ENCODE assay signal across 11 cellular contexts in genomic region chr1:229094476-229095311, GRCh38.
A peak's percentile ranks its signal among the peaks of the same experiment; 100 is the strongest.
DNase-seq lines count a peak whose midpoint lies in the region; ATAC-seq, FAIRE-seq and TF ChIP-seq lines count a peak whose summit lies in the region.
"Had no signal": no experiment of that assay in that cellular context is flagged by ENCODE, and none has a peak within 500 bp of the region (broad histone marks: within the 10 kb centered on the region; RNA-seq: fewer than 3 reads in every experiment).

No MANE protein-coding gene starts in this region.

- H3K23ac ChIP-seq in mesenchymal stem cell (ENCODE audit: low read length in 2 of 2), result no peak overlapping the region

- FAIRE-seq in small intestine (lab: Jason Lieb, UNC), result no peak

- H4K8ac ChIP-seq in mesenchymal stem cell (ENCODE audit: low read length), result no peak overlapping the region

- no peak overlapping the region for H2BK5ac ChIP-seq in mesenchymal stem cell (ENCODE audit: low read depth, low read length, poor library complexity, severe bottlenecking)

- H4K91ac ChIP-seq in mesenchymal stem cell (ENCODE audit: low read length), result peak overlapping the region; percentile 30

- no peak overlapping the region for H2BK15ac ChIP-seq in mesenchymal stem cell (ENCODE audit: low read depth, poor library complexity, severe bottlenecking)

- no peak for TF ChIP-seq POLR2A in body of pancreas (IDR thresholded peaks at IDR 0.05)

- no peak overlapping the region for H3K14ac ChIP-seq in mesenchymal stem cell (ENCODE audit: low read length in 2 of 2)

- DNase-seq in A673 (ENCODE audit: low spot score), result peak; percentile 72
- DNase-seq in HEK293T (ENCODE audit: extremely low spot score), result no peak
- DNase-seq in body of pancreas, result no peak
- peak; percentile 88 for DNase-seq in mesenchymal stem cell
- no peak for DNase-seq in cerebellum (ENCODE audit: low spot score)
- no peak for DNase-seq in small intestine
- no peak for DNase-seq in NCI-H82 (lab: John Stamatoyannopoulos, UW)
- DNase-seq: heart right ventricle, NCI-H2171, testis had no signal

- CTCF ChIA-PET in A673 (lab: Charles Lee), result no interaction called here
- CTCF ChIA-PET in HEK293T (lab: Yijun Ruan, JAX), result no interaction called here

- no peaks in the 10 kb centered on the region for H3K36me3 ChIP-seq in A673 (ENCODE audit: insufficient read depth, low read length, poor library complexity, severe bottlenecking)
- H3K36me3 ChIP-seq in body of pancreas (replicated peaks in 1 of 2; ENCODE audit: insufficient read depth in 1 of 2, low read depth in 2 of 2), result no peaks in the 10 kb centered on the region
- no peaks in the 10 kb centered on the region for H3K36me3 ChIP-seq in mesenchymal stem cell (ENCODE audit: control insufficient read depth in 1 of 2, insufficient read depth in 2 of 2, low read depth in 1 of 2, low read length in 2 of 2)
- no peaks in the 10 kb centered on the region for H3K36me3 ChIP-seq in small intestine (ENCODE audit: control insufficient read depth in 2 of 2, insufficient read depth in 2 of 2, low read length in 2 of 2)
- H3K36me3 ChIP-seq: heart right ventricle had no signal

- no peak for TF ChIP-seq CTCF in A673 (conservative IDR thresholded peaks at IDR 0.05; ENCODE audit: low read depth, low read length)
- TF ChIP-seq CTCF in body of pancreas (IDR thresholded peaks at IDR 0.05), result no peak

- H3K27me3 ChIP-seq in A673 (replicated peaks; ENCODE audit: insufficient read depth, low read depth, low read length, poor library complexity) (no peaks in the 10 kb centered on the region), body of pancreas (no peaks in the 10 kb centered on the region), mesenchymal stem cell (ENCODE audit: control insufficient read depth in 1 of 2, insufficient read depth in 1 of 2, low read length in 2 of 2) (peaks cover 34 to 55% of the 10 kb centered on the region in 2 experiments), small intestine (ENCODE audit: control insufficient read depth in 2 of 2, insufficient read depth in 2 of 2, low read length in 2 of 2) (no peaks in the 10 kb centered on the region)
- H3K27me3 ChIP-seq: testis had no signal

- H3K18ac ChIP-seq in mesenchymal stem cell (ENCODE audit: low read depth in 1 of 2, low read length in 2 of 2), result peak overlapping the region in 1 of 2 experiments; percentile 61

- H2BK120ac ChIP-seq in mesenchymal stem cell (ENCODE audit: low read depth, low read length), result no peak overlapping the region

- H3K9ac ChIP-seq in mesenchymal stem cell (ENCODE audit: low read length), result no peak overlapping the region

- H3K4me2 ChIP-seq in mesenchymal stem cell (ENCODE audit: low read length, poor library complexity, severe bottlenecking), result no peak overlapping the region

- H3K4me3 ChIP-seq in A673 (ENCODE audit: low read depth, low read length, poor library complexity, severe bottlenecking), result no peak overlapping the region
- H3K4me3 ChIP-seq in body of pancreas, result no peak overlapping the region
- H3K4me3 ChIP-seq in mesenchymal stem cell (ENCODE audit: insufficient read depth in 1 of 2, low read depth in 1 of 2, low read length in 2 of 2), result no peak overlapping the region
- H3K4me3 ChIP-seq in small intestine (ENCODE audit: low read depth in 1 of 2, low read length in 2 of 2), result no peak overlapping the region
- H3K4me3 ChIP-seq: heart right ventricle, testis had no signal

- no peaks in the 10 kb centered on the region for H3K79me1 ChIP-seq in mesenchymal stem cell (replicated peaks; ENCODE audit: low read length, poor library complexity, severe bottlenecking)

- H2BK12ac ChIP-seq in mesenchymal stem cell (ENCODE audit: low read length in 2 of 2), result peak overlapping the region in 1 of 2 experiments; percentile 89

- 91 to 92% methylated on average over 11 to 13 of the region's 13 CpGs for WGBS in body of pancreas, 2 donors
- 86% methylated on average over 9 of the region's 13 CpGs for WGBS in mesenchymal stem cell
- WGBS in small intestine, 3 donors, result 91 to 94% (median 94%) methylated on average over 13 of the region's 13 CpGs

- no peak overlapping the region for H2AK5ac ChIP-seq in mesenchymal stem cell (ENCODE audit: low read length, severe bottlenecking)

- H3K9me3 ChIP-seq in A673 (ENCODE audit: low read depth, low read length, poor library complexity, severe bottlenecking) (no peaks in the 10 kb centered on the region), body of pancreas (no peaks in the 10 kb centered on the region), mesenchymal stem cell (ENCODE audit: control insufficient read depth, low read length) (no peaks in the 10 kb centered on the region), small intestine (ENCODE audit: control insufficient read depth, low read depth) (no peaks in the 10 kb centered on the region)
- H3K9me3 ChIP-seq: testis had no signal

- POLR2A ChIA-PET in A673 (lab: Charles Lee; ENCODE audit: low non-redundant PET) (no interaction called here), HEK293T (lab: Yijun Ruan, JAX) (interaction anchor here (1.1 kb wide), 1 partner anchor 636 kb away, joined by 3 read pairs; no protein-coding TSS in a partner anchor)

- peak overlapping the region in 1 of 2 experiments; percentile 26 for H3K4ac ChIP-seq in mesenchymal stem cell (ENCODE audit: low read depth in 1 of 2, low read length in 2 of 2)

- H3K27ac ChIP-seq in A673 (ENCODE audit: low read depth, low read length, poor library complexity, severe bottlenecking) (no peak overlapping the region), body of pancreas (peak overlapping the region; percentile 72 to 90 (median 82)), mesenchymal stem cell (ENCODE audit: low read length, poor library complexity, severe bottlenecking) (no peak overlapping the region), small intestine (ENCODE audit: low read depth in 1 of 2, low read length in 1 of 2) (no peak overlapping the region)
- H3K27ac ChIP-seq: heart right ventricle, testis had no signal

- H3K4me1 ChIP-seq in A673 (ENCODE audit: insufficient read depth, low read length, poor library complexity, severe bottlenecking) (peaks cover 7% of the 10 kb centered on the region), body of pancreas (peaks cover 40% of the 10 kb centered on the region), mesenchymal stem cell (ENCODE audit: control insufficient read depth, insufficient read depth, low read depth, low read length) (no peaks in the 10 kb centered on the region), small intestine (ENCODE audit: control insufficient read depth in 2 of 2, insufficient read depth in 1 of 2, low read depth in 1 of 2, low read length in 1 of 2) (no peaks in the 10 kb centered on the region)
- H3K4me1 ChIP-seq: heart right ventricle had no signal

- ATAC-seq in body of pancreas (no peak), GM18861 (IDR thresholded peaks at IDR 0.05; ENCODE audit: unreplicated experiment) (no peak)
- ATAC-seq: heart right ventricle had no signal

- intact Hi-C loops in A673 (cut with micrococcal nuclease; ENCODE audit: unreplicated experiment), result no loop called here
- intact Hi-C loops in body of pancreas (cut with DNase I), result no loop called here

- BruUV-seq in A673 (replicated peaks; lab: Mats Ljungman, UMichigan), result no TSS peak

- no peak overlapping the region for H2AFZ ChIP-seq in mesenchymal stem cell (ENCODE audit: low read depth, low read length)

TF ChIP-seq in HEK293T, 16 proteins besides CTCF, POLR2A, EP300 and RAD21:
- TF ChIP-seq CTBP1 (IDR thresholded peaks at IDR 0.05; ENCODE audit: borderline replicate concordance) (no peak), BHLHE40 (IDR thresholded peaks at IDR 0.05; ENCODE audit: borderline replicate concordance) (no peak), ELF4 (IDR thresholded peaks at IDR 0.05) (no peak), FOXK2 (IDR thresholded peaks at IDR 0.05) (no peak), FOXM1 (IDR thresholded peaks at IDR 0.05; ENCODE audit: borderline replicate concordance) (no peak), PKNOX1 (IDR thresholded peaks at IDR 0.05) (peak; percentile 40), L3MBTL2 (conservative IDR thresholded peaks at IDR 0.05) (no peak), FOXA1 (IDR thresholded peaks at IDR 0.05) (no peak), HDGF (IDR thresholded peaks at IDR 0.05; ENCODE audit: borderline replicate concordance) (0 out of 2 replicates have a peak, but pooled peaks have one; percentile 40)
TF ChIP-seq in HEK293T: peak in this region for 2.

Comparison
In these comparisons a context has a peak if more than half of its experiments do, and no peak if none do; other contexts are left out.
1. DNase-seq: peak in A673 (single experiment) and mesenchymal stem cell (single experiment); none in HEK293T (single experiment), body of pancreas (0 of 4), cerebellum (single experiment), small intestine (single experiment) and NCI-H82 (single experiment).
2. H3K27ac ChIP-seq: peak in body of pancreas (4 of 4); none in A673 (single experiment), mesenchymal stem cell (single experiment) and small intestine (0 of 2).